26 cellular contexts compared by ENCODE assay signal in genomic region chr5:179909224-179909623, GRCh38. TPM values are rescaled to one million over a fixed set of nuclear protein-coding genes. Genes with fewer than 3 reads are reported as not detected.
DNase-seq lines count a peak whose midpoint lies in the region; ATAC-seq, FAIRE-seq and TF ChIP-seq lines count a peak whose summit lies in the region.
"Had no signal": no experiment of that assay in that cellular context is flagged by ENCODE, and none has a peak within 500 bp of the region (broad histone marks: within the 10 kb centered on the region; RNA-seq: fewer than 3 reads in every experiment).

No MANE protein-coding gene starts in this region.

- no peak for DNase-seq in T-helper 2 cell treated with Interferon-gamma antibody and Interleukin-4, amounts not matched to agents 5 μg/mL and 100 μg/mL, for 36 hours (ENCODE audit: low spot score)
- DNase-seq in T-helper 2 cell (no peak), K562 (ENCODE audit: extremely low read depth in 1 of 4, low spot score in 3 of 4) (no peak), nephron progenitor cell (no peak), NCI-H1048 (lab: John Stamatoyannopoulos, UW) (no peak), mucosa of descending colon (no peak), NAMALWA (ENCODE audit: low spot score) (no peak)
- DNase-seq in CD4-positive, CD25-positive, alpha-beta regulatory T cell, result no peak
- DNase-seq: 8988T; effector CD8-positive, alpha-beta T cell; EL; foreskin fibroblast; left ventricle myocardium inferior; NCI-H1105 treated with DMSO at 0.1 percent for 48 hours; NCI-H2081; NCI-H345; NCI-H82; nucleus accumbens; OCI-M1; stimulated activated CD4-positive, alpha-beta T cell treated with anti-CD3 and anti-CD28 coated beads, Interleukin-4, amount 100 ng/mL, for 1 hour had no signal

- H4K20me1 ChIP-seq in K562 (replicated peaks; ENCODE audit: control insufficient read depth, insufficient read depth, low read length), result no peaks in the 10 kb centered on the region

- no peak for TF ChIP-seq POLR2A in K562 (conservative IDR thresholded peaks at IDR 0.05)

- TF ChIP-seq CTCF in K562 (IDR thresholded peaks at IDR 0.05 in 2 of 3, conservative IDR thresholded peaks at IDR 0.05 in 1 of 3; ENCODE audit: insufficient read depth in 2 of 3, low read depth in 1 of 3, low read length in 3 of 3) (no peak), nephron progenitor cell (IDR thresholded peaks at IDR 0.05) (no peak), mucosa of descending colon (IDR thresholded peaks at IDR 0.05) (no peak)

- intact Hi-C loops in K562 (cut with micrococcal nuclease) (loop anchor here (5.0 kb wide), 1 partner anchor 102 kb away; the partner anchor contains the start of gene MGAT4B), mucosa of descending colon (cut with DNase I, micrococcal nuclease) (loop anchor here in 1 of 2 donors (5.0 kb wide), 1 partner anchor 147 kb away; no protein-coding TSS in a partner anchor)

- H3K4me1 Mint-ChIP-seq in T-helper 2 cell treated with Interferon-gamma antibody and Interleukin-4, amounts not matched to agents 5 μg/mL and 100 μg/mL, for 36 hours (ENCODE audit: low read depth), result peaks cover 10% of the 10 kb centered on the region
- peaks cover 3 to 36% (median 9%) of the 10 kb centered on the region in 4 donors for H3K4me1 Mint-ChIP-seq in CD4-positive, CD25-positive, alpha-beta regulatory T cell
- peaks cover 12% of the 10 kb centered on the region for H3K4me1 Mint-ChIP-seq in nephron progenitor cell

- H3K4me3 ChIP-seq in CD4-positive, CD25-positive, alpha-beta regulatory T cell (ENCODE audit: low read depth, low read length), result no peak overlapping the region
- no peak overlapping the region for H3K4me3 ChIP-seq in K562
- no peak overlapping the region for H3K4me3 ChIP-seq in mucosa of descending colon
- H3K4me3 ChIP-seq: hepatocyte, thyroid gland had no signal

- H2AFZ ChIP-seq in K562 (ENCODE audit: low read depth, low read length), result no peak overlapping the region
- H2AFZ ChIP-seq: hepatocyte had no signal

- no peaks in the 10 kb centered on the region for H3K27me3 ChIP-seq in CD4-positive, CD25-positive, alpha-beta regulatory T cell (ENCODE audit: control insufficient read depth, insufficient read depth, low read length)
- H3K27me3 ChIP-seq in K562 (ENCODE audit: control insufficient read depth in 2 of 2, insufficient read depth in 2 of 2, low read length in 2 of 2), result peaks cover 0 to 6% of the 10 kb centered on the region in 2 experiments; a peak in 1 of 5 replicates
- H3K27me3 ChIP-seq: BE2C, hepatocyte, thyroid gland had no signal

- BruUV-seq in K562 (replicated peaks; lab: Mats Ljungman, UMichigan), result no TSS peak

- H3K4me1 ChIP-seq in CD4-positive, CD25-positive, alpha-beta regulatory T cell (ENCODE audit: control insufficient read depth, insufficient read depth, low read length, poor library complexity, severe bottlenecking), result peaks cover 19% of the 10 kb centered on the region
- H3K4me1 ChIP-seq in K562 (replicated peaks in 1 of 2; ENCODE audit: control insufficient read depth in 2 of 2, insufficient read depth in 2 of 2, low read length in 2 of 2), result peaks cover 11 to 38% of the 10 kb centered on the region in 2 experiments; a peak in 4 of 5 replicates
- H3K4me1 ChIP-seq in mucosa of descending colon (ENCODE audit: low read depth), result peaks cover 12% of the 10 kb centered on the region
- H3K4me1 ChIP-seq: BE2C had no signal

- H3K27ac ChIP-seq in CD4-positive, CD25-positive, alpha-beta regulatory T cell (ENCODE audit: insufficient read depth, low read length, poor library complexity, severe bottlenecking), result no peak overlapping the region
- no peak overlapping the region for H3K27ac ChIP-seq in K562 (ENCODE audit: extremely low read depth, low read depth, low read length)
- H3K27ac ChIP-seq: hepatocyte, thyroid gland had no signal

- in situ Hi-C loops in K562 (cut with MboI), result no loop called here

- H3K36me3 Mint-ChIP-seq in T-helper 2 cell treated with Interferon-gamma antibody and Interleukin-4, amounts not matched to agents 5 μg/mL and 100 μg/mL, for 36 hours (ENCODE audit: low read depth), result peaks cover 7% of the 10 kb centered on the region
- H3K36me3 Mint-ChIP-seq in CD4-positive, CD25-positive, alpha-beta regulatory T cell, result peaks cover 6% of the 10 kb centered on the region
- peaks cover 14% of the 10 kb centered on the region for H3K36me3 Mint-ChIP-seq in nephron progenitor cell (ENCODE audit: low read depth)

- 43% methylated on average over 6 of the region's 6 CpGs for WGBS in K562 (ENCODE audit: insufficient coverage, low coverage, missing lambda C conversion rate)

- no peak for TF ChIP-seq EP300 in K562 (IDR thresholded peaks at IDR 0.05; ENCODE audit: low read length)

- no peak for FAIRE-seq in K562 (lab: Jason Lieb, UNC)

- H3K9me1 ChIP-seq in K562 (ENCODE audit: control insufficient read depth, insufficient read depth, low read length), result no peaks in the 10 kb centered on the region

- H3K4me2 ChIP-seq in K562 (ENCODE audit: insufficient read depth, low read length), result no peak overlapping the region
- H3K4me2 ChIP-seq: hepatocyte had no signal

- no peaks in the 10 kb centered on the region for H3K9me3 Mint-ChIP-seq in T-helper 2 cell treated with Interferon-gamma antibody and Interleukin-4, amounts not matched to agents 5 μg/mL and 100 μg/mL, for 36 hours
- no peaks in the 10 kb centered on the region for H3K9me3 Mint-ChIP-seq in CD4-positive, CD25-positive, alpha-beta regulatory T cell
- H3K9me3 Mint-ChIP-seq in nephron progenitor cell, result no peaks in the 10 kb centered on the region
- H3K9me3 Mint-ChIP-seq: activated naive CD4-positive, alpha-beta T cell treated with anti-CD3 and anti-CD28 coated beads, Interleukin-2, amount 50 U/mL, for 72 hours; stimulated activated naive CD8-positive, alpha-beta T cell treated with anti-CD3 and anti-CD28 coated beads, Interleukin-15, Interleukin-2, amounts not matched to agents 100 ng/mL and 50 ng/mL, for 24 hours had no signal

- no peaks in the 10 kb centered on the region for H3K9me3 ChIP-seq in CD4-positive, CD25-positive, alpha-beta regulatory T cell (ENCODE audit: control insufficient read depth in 2 of 2, low read length in 2 of 2)
- H3K9me3 ChIP-seq in K562 (replicated peaks; ENCODE audit: control insufficient read depth, insufficient read depth, low read depth, low read length) (no peaks in the 10 kb centered on the region), mucosa of descending colon (no peaks in the 10 kb centered on the region)
- H3K9me3 ChIP-seq: BE2C, left ventricle myocardium inferior, thyroid gland had no signal

- H3K79me2 ChIP-seq in K562 (ENCODE audit: control insufficient read depth, insufficient read depth, low read length), result peaks cover 25% of the 10 kb centered on the region

- no peaks in the 10 kb centered on the region for H3K36me3 ChIP-seq in CD4-positive, CD25-positive, alpha-beta regulatory T cell (ENCODE audit: control insufficient read depth, insufficient read depth, low read length)
- H3K36me3 ChIP-seq in K562 (ENCODE audit: control insufficient read depth, insufficient read depth, low read length), result peaks cover 17% of the 10 kb centered on the region; the same call in 1 of the 3 replicates
- H3K36me3 ChIP-seq in mucosa of descending colon (ENCODE audit: low read depth), result no peaks in the 10 kb centered on the region
- H3K36me3 ChIP-seq: BE2C, thyroid gland had no signal

- H3K9ac ChIP-seq in K562 (ENCODE audit: insufficient read depth in 1 of 2, low read depth in 2 of 2, low read length in 2 of 2), result no peak overlapping the region

- no peak for ATAC-seq in CD4-positive, CD25-positive, alpha-beta regulatory T cell (ENCODE audit: low read depth in 2 of 2)
- ATAC-seq in K562 (no peak), mucosa of descending colon (no peak)
- ATAC-seq: activated naive CD4-positive, alpha-beta T cell treated with anti-CD3 and anti-CD28 coated beads, Interleukin-2, amount 50 U/mL, for 72 hours; Right ventricle myocardium inferior had no signal

- CTCF ChIA-PET in K562 (lab: Yijun Ruan, JAX; ENCODE audit: low intra/inter-chr PET ratio), result interaction anchor here (0.6 kb wide), 2 partner anchors 127 to 182 kb away, joined by 3 read pairs; no protein-coding TSS in a partner anchor

- H3K27ac Mint-ChIP-seq in T-helper 2 cell treated with Interferon-gamma antibody and Interleukin-4, amounts not matched to agents 5 μg/mL and 100 μg/mL, for 36 hours, result no peak overlapping the region
- no peak overlapping the region for H3K27ac Mint-ChIP-seq in CD4-positive, CD25-positive, alpha-beta regulatory T cell
- H3K27ac Mint-ChIP-seq in nephron progenitor cell, result no peak overlapping the region
- H3K27ac Mint-ChIP-seq: stimulated activated naive CD8-positive, alpha-beta T cell treated with anti-CD3 and anti-CD28 coated beads, Interleukin-15, Interleukin-2, amounts not matched to agents 100 ng/mL and 50 ng/mL, for 24 hours had no signal

- no peak for TF ChIP-seq RAD21 in K562 (CRISPR knock-in tag; conservative IDR thresholded peaks at IDR 0.05 in 1 of 2, IDR thresholded peaks at IDR 0.05 in 1 of 2)

- H3K4me3 Mint-ChIP-seq in T-helper 2 cell treated with Interferon-gamma antibody and Interleukin-4, amounts not matched to agents 5 μg/mL and 100 μg/mL, for 36 hours, result peak overlapping the region; percentile 8
- H3K4me3 Mint-ChIP-seq in CD4-positive, CD25-positive, alpha-beta regulatory T cell, result peak overlapping the region; percentile 49 to 88 (median 76)
- peak overlapping the region; percentile 50 for H3K4me3 Mint-ChIP-seq in nephron progenitor cell
- H3K4me3 Mint-ChIP-seq: stimulated activated naive CD8-positive, alpha-beta T cell treated with anti-CD3 and anti-CD28 coated beads, Interleukin-15, Interleukin-2, amounts not matched to agents 100 ng/mL and 50 ng/mL, for 24 hours had no signal

- H3K27me3 Mint-ChIP-seq in T-helper 2 cell treated with Interferon-gamma antibody and Interleukin-4, amounts not matched to agents 5 μg/mL and 100 μg/mL, for 36 hours (ENCODE audit: low read depth), result no peaks in the 10 kb centered on the region
- no peaks in the 10 kb centered on the region for H3K27me3 Mint-ChIP-seq in CD4-positive, CD25-positive, alpha-beta regulatory T cell
- H3K27me3 Mint-ChIP-seq in nephron progenitor cell (ENCODE audit: low read depth, poor library complexity), result peaks cover 14% of the 10 kb centered on the region
- H3K27me3 Mint-ChIP-seq: stimulated activated naive CD8-positive, alpha-beta T cell treated with anti-CD3 and anti-CD28 coated beads, Interleukin-15, Interleukin-2, amounts not matched to agents 100 ng/mL and 50 ng/mL, for 24 hours had no signal

- POLR2A ChIA-PET in K562 (lab: Yijun Ruan, JAX), result no interaction called here

RNA-seq across cellular contexts. Expression of gene TBC1D9B, which starts 1.5 kb away (rescaled TPM):
- total RNA-seq in CD4-positive, CD25-positive, alpha-beta regulatory T cell, result 53.1 TPM
- 10 to 100 TPM; 11.3 to 18.8 (median 15.1) TPM for polyA plus RNA-seq in CD4-positive, CD25-positive, alpha-beta regulatory T cell
- 150 and 367 TPM in 2 replicates for total RNA-seq in K562 (2011; cell fraction: chromatin; rRNA removed; ENCODE audit: low replicate concordance)
- 181 and 203 TPM in 2 replicates for total RNA-seq in K562 (2011; cell fraction: nucleolus; rRNA removed)
- 151 and 162 TPM in 2 replicates for total RNA-seq in K562 (2011; cell fraction: nucleoplasm; rRNA removed)
- total RNA-seq in K562 (2014; rRNA removed), result 16.1 and 24.0 TPM in 2 replicates
- 13.0 and 20.7 TPM in 2 replicates for total RNA-seq in K562 (2014; rRNA removed; fragmentation: Illumina TruSeq; extraction: Trizol)
- total RNA-seq in K562 (2015; rRNA removed; fragmentation: Illumina TruSeq; extraction: Trizol), result 35.8 and 36.6 TPM in 2 replicates
- total RNA-seq in K562 (2021), result 54.3 and 59.1 TPM in 2 replicates
- polyA plus RNA-seq in K562 (2011; rRNA removed), result 33.5 and 46.0 TPM in 2 replicates
- 29.6 and 41.6 TPM in 2 replicates for polyA plus RNA-seq in K562 (2011; cell fraction: cytosol; rRNA removed)
- 213 and 357 TPM in 2 replicates for polyA plus RNA-seq in K562 (2011; cell fraction: nucleus; rRNA removed)
- polyA plus RNA-seq in K562 (2012), result 42.8 and 54.1 TPM in 2 replicates
- 33.7 and 37.5 TPM in 2 replicates for polyA plus RNA-seq in K562 (2014; fragmentation: Illumina TruSeq; extraction: Trizol)
- polyA plus RNA-seq in K562 (2014; fragmentation: Nextera tagmentation; extraction: Ambion mirVana), result 1 to 10 TPM; 2.9 to 4.2 TPM
- 43.7 and 51.0 TPM in 2 replicates for polyA plus RNA-seq in K562 (2014; rRNA removed)
- 31.3 and 37.5 TPM in 2 replicates for polyA minus RNA-seq in K562 (2011; rRNA and poly(A)+ RNA removed)
- polyA minus RNA-seq in K562 (2011; cell fraction: cytosol; rRNA and poly(A)+ RNA removed), result 31.0 and 44.1 TPM in 2 replicates
- 77.8 and 93.6 TPM in 2 replicates for polyA minus RNA-seq in K562 (2011; cell fraction: nucleus; rRNA and poly(A)+ RNA removed)
- total RNA-seq in mucosa of descending colon, result 100 to 1,000 TPM; 115 to 117 (median 116) TPM

RNA-seq across cellular contexts. Expression of gene MRNIP, which starts 50.6 kb away (rescaled TPM):
- 46.4 TPM for total RNA-seq in CD4-positive, CD25-positive, alpha-beta regulatory T cell
- polyA plus RNA-seq in CD4-positive, CD25-positive, alpha-beta regulatory T cell, result 10 to 100 TPM; 10.2 to 18.5 (median 17.2) TPM
- 168 and 262 TPM in 2 replicates for total RNA-seq in K562 (2011; cell fraction: chromatin; rRNA removed; ENCODE audit: low replicate concordance)
- 113 and 114 TPM in 2 replicates for total RNA-seq in K562 (2011; cell fraction: nucleolus; rRNA removed)
- 118 and 124 TPM in 2 replicates for total RNA-seq in K562 (2011; cell fraction: nucleoplasm; rRNA removed)
- total RNA-seq in K562 (2014; rRNA removed) (16.8 and 22.7 TPM in 2 replicates), K562 (2014; rRNA removed; fragmentation: Illumina TruSeq; extraction: Trizol) (7.2 and 9.7 TPM in 2 replicates), K562 (2015; rRNA removed; fragmentation: Illumina TruSeq; extraction: Trizol) (10.4 and 12.2 TPM in 2 replicates), K562 (2021) (18.4 and 20.7 TPM in 2 replicates), mucosa of descending colon (10 to 100 TPM; 20.8 to 38.3 (median 27.5) TPM)
- polyA plus RNA-seq in K562 (2011; rRNA removed) (25.6 and 35.4 TPM in 2 replicates), K562 (2014; fragmentation: Illumina TruSeq; extraction: Trizol) (18.0 and 18.5 TPM in 2 replicates), K562 (2014; fragmentation: Nextera tagmentation; extraction: Ambion mirVana) (1 to 10 TPM; 3.6 to 6.2 TPM), K562 (2014; rRNA removed) (39.0 and 42.7 TPM in 2 replicates)
- polyA plus RNA-seq in K562 (2011; cell fraction: cytosol; rRNA removed), result 18.4 and 20.1 TPM in 2 replicates
- 148 and 191 TPM in 2 replicates for polyA plus RNA-seq in K562 (2011; cell fraction: nucleus; rRNA removed)
- polyA plus RNA-seq in K562 (2012), result 18.9 and 21.4 TPM in 2 replicates
- polyA minus RNA-seq in K562 (2011; rRNA and poly(A)+ RNA removed), result 8.8 and 10.6 TPM in 2 replicates
- 5.3 and 8.0 TPM in 2 replicates for polyA minus RNA-seq in K562 (2011; cell fraction: cytosol; rRNA and poly(A)+ RNA removed)
- 21.1 and 26.9 TPM in 2 replicates for polyA minus RNA-seq in K562 (2011; cell fraction: nucleus; rRNA and poly(A)+ RNA removed)

Comparison
In these comparisons a context has a peak if more than half of its experiments do, and no peak if none do; other contexts are left out.
1. H3K4me3 Mint-ChIP-seq: peak in every context shown above with its lines; median percentile 76 in CD4-positive, CD25-positive, alpha-beta regulatory T cell; 50 in nephron progenitor cell; 8 in T-helper 2 cell treated with Interferon-gamma antibody and Interleukin-4, amounts not matched to agents 5 μg/mL and 100 μg/mL, for 36 hours.